ENCODE assay signal across 8 cellular contexts in the genomic region with DNA sequence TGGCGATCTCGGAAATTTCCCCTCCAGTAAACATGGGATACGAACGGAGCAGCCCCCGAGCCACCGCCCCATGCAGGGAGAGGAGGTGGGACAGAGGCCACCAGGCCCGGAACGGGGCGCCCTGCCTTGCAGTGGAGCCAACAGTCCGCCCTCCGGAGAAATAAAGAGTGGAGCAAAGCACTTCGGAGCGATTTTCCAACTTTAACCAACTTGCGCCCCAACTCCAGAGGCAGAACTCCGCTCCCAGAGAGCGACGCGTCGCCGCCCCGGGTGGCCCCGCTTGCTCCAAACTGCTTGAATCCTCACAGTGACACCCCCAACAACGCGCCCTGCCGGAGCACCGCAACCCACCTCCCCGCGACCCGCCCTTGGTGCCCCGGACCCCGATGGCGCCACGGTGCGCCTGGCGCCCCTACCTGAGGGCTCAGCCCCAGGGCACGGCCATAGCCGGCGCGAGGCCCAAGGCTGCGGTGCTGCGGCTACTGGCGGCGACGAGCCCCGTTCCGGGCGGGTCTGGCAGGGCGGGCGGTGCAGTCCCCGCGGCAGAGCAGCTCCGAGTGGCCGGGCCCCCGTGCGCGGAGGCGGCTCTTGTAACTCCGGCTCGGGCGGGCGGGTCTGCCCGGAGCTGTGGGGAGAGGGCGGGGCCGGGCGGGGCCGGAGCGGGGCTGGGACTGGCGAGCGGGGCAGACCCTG. TPM values are rescaled to one million over a fixed set of nuclear protein-coding genes. Genes with fewer than 3 reads are reported as not detected.
DNase-seq lines count a peak whose midpoint lies in the region; TF ChIP-seq lines count a peak whose summit lies in the region.

A gene with protein sequence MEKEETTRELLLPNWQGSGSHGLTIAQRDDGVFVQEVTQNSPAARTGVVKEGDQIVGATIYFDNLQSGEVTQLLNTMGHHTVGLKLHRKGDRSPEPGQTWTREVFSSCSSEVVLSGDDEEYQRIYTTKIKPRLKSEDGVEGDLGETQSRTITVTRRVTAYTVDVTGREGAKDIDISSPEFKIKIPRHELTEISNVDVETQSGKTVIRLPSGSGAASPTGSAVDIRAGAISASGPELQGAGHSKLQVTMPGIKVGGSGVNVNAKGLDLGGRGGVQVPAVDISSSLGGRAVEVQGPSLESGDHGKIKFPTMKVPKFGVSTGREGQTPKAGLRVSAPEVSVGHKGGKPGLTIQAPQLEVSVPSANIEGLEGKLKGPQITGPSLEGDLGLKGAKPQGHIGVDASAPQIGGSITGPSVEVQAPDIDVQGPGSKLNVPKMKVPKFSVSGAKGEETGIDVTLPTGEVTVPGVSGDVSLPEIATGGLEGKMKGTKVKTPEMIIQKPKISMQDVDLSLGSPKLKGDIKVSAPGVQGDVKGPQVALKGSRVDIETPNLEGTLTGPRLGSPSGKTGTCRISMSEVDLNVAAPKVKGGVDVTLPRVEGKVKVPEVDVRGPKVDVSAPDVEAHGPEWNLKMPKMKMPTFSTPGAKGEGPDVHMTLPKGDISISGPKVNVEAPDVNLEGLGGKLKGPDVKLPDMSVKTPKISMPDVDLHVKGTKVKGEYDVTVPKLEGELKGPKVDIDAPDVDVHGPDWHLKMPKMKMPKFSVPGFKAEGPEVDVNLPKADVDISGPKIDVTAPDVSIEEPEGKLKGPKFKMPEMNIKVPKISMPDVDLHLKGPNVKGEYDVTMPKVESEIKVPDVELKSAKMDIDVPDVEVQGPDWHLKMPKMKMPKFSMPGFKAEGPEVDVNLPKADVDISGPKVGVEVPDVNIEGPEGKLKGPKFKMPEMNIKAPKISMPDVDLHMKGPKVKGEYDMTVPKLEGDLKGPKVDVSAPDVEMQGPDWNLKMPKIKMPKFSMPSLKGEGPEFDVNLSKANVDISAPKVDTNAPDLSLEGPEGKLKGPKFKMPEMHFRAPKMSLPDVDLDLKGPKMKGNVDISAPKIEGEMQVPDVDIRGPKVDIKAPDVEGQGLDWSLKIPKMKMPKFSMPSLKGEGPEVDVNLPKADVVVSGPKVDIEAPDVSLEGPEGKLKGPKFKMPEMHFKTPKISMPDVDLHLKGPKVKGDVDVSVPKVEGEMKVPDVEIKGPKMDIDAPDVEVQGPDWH (N-terminal part only) (minus strand): TSS at position 563 of the 693 bp plus-strand sequence. CDS start 10,708 bp downstream, outside the sequence.

- H3K27me3 ChIP-seq in WERI-Rb-1 (ENCODE audit: insufficient read depth, low read depth, severe bottlenecking): peaks cover 34% of the 10 kb centered on the region

- no peak for TF ChIP-seq CTCF in WERI-Rb-1 (IDR thresholded peaks at IDR 0.05; ENCODE audit: low read depth, low read length)

- H3K4me3 ChIP-seq in WERI-Rb-1 (ENCODE audit: low read depth, low read length): peak within 1 kb of the TSS; percentile 53

- H3K9me3 ChIP-seq in WERI-Rb-1 (ENCODE audit: severe bottlenecking): no peaks in the 10 kb centered on the region

- no peaks in the 10 kb centered on the region for H3K36me3 Mint-ChIP-seq in IgD-negative memory B cell

- DNase-seq in GDM1 (lab: John Stamatoyannopoulos, UW) (peak; percentile 13), WERI-Rb-1 (peak; percentile 53), kidney glomerular epithelial cell (lab: John Stamatoyannopoulos, UW) (peak; percentile 27), NCI-H2196 (lab: John Stamatoyannopoulos, UW; ENCODE audit: unreplicated experiment) (no peak), NCI-H2171 treated with DMSO at 0.1 percent for 48 hours (lab: John Stamatoyannopoulos, UW) (no peak)
- DNase-seq in stimulated activated CD4-positive, alpha-beta T cell treated with anti-CD3 and anti-CD28 coated beads, Interleukin-4, amount 100 ng/mL, for 1 hour: peak; percentile 64

- H3K27ac ChIP-seq in WERI-Rb-1 (no peak within 1 kb of the TSS), cingulate gyrus (ENCODE audit: low read depth, low read length) (peak within 1 kb of the TSS; percentile 89)

- H3K27me3 Mint-ChIP-seq in IgD-negative memory B cell: peaks cover 5% of the 10 kb centered on the region

- H3K4me3 Mint-ChIP-seq in IgD-negative memory B cell: peak within 1 kb of the TSS; percentile 94 to 99 (median 98)

- H3K4me1 Mint-ChIP-seq in IgD-negative memory B cell: peaks cover 16 to 50% (median 47%) of the 10 kb centered on the region in 3 donors

- H3K9me3 Mint-ChIP-seq in IgD-negative memory B cell: no peaks in the 10 kb centered on the region

- H3K36me3 ChIP-seq in WERI-Rb-1: no peaks in the 10 kb centered on the region

- peak within 1 kb of the TSS; percentile 95 to 97 (median 96) for H3K27ac Mint-ChIP-seq in IgD-negative memory B cell

RNA-seq across cellular contexts. Expression of the gene that starts here (rescaled TPM):
- 107 TPM for polyA plus RNA-seq in IgD-negative memory B cell

Comparison
In these comparisons a context has a peak if more than half of its experiments do, and no peak if none do; other contexts are left out.
1. DNase-seq: peak in GDM1 (single experiment), WERI-Rb-1 (single experiment), kidney glomerular epithelial cell (single experiment) and stimulated activated CD4-positive, alpha-beta T cell treated with anti-CD3 and anti-CD28 coated beads, Interleukin-4, amount 100 ng/mL, for 1 hour (single experiment); none in NCI-H2196 (single experiment) and NCI-H2171 treated with DMSO at 0.1 percent for 48 hours (single experiment).